ENCODE assay signal across 11 cellular contexts in the genomic region with DNA sequence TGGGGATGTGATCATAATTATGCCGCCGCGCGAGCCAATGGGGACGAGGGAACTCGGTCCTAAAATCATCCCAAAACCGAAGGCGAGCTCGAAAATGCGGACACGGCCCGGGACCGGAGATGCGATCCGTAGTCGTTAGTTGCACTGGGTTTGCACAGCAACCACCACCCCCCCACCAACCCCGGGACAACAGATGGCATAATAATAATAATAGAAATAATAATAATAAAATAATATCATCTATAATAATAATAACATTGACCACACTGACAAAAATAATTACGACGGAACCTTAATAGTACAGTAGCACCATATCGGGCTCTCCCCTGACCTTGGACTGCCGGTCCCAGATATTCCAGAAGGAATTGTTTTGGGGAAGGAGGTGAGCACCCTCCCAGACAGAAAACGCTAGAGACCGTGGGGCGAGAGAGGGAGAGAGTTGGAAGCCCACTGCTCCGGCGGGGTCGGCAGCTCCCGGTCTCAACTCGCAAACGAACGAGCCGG. TPM values are rescaled to one million over a fixed set of nuclear protein-coding genes. Genes with fewer than 3 reads are reported as not detected.
DNase-seq lines count a peak whose midpoint lies in the region; ATAC-seq and TF ChIP-seq lines count a peak whose summit lies in the region.
"Had no signal": no experiment of that assay in that cellular context is flagged by ENCODE, and none has a peak within 500 bp of the region (broad histone marks: within the 10 kb centered on the region; RNA-seq: fewer than 3 reads in every experiment).

No MANE protein-coding gene starts in this region.

- no peak overlapping the region for H3K27ac Mint-ChIP-seq in activated CD4-positive, alpha-beta memory T cell treated with anti-CD3 and anti-CD28 coated beads for 36 hours
- H3K27ac Mint-ChIP-seq in activated CD4-positive, alpha-beta memory T cell treated with anti-CD3 and anti-CD28 coated beads, Interleukin-2, amount 10 ng/mL, durations not matched to agents 7 days and 5 days: no peak overlapping the region
- peak overlapping the region in 1 of 2 donors; percentile 89 for H3K27ac Mint-ChIP-seq in stimulated activated naive CD8-positive, alpha-beta T cell treated with anti-CD3 and anti-CD28 coated beads, Interleukin-15, amount 100 ng/mL, for 72 hours
- H3K27ac Mint-ChIP-seq: CD4-positive, CD25-positive, alpha-beta regulatory T cell had no signal

- in situ Hi-C loops in transverse colon (cut with MboI; ENCODE audit: low pct_ligation_motif_present in 1 of 4, low pct_unique_long_range_greater_than_20kb in 1 of 4, low sequenced_read_pairs in 3 of 4): loop anchor here in 1 of 4 donors (25.0 kb wide), 2 partner anchors 696 to 921 kb away; no protein-coding TSS in a partner anchor

- DNase-seq in activated CD4-positive, alpha-beta memory T cell treated with anti-CD3 and anti-CD28 coated beads for 36 hours: no peak
- no peak for DNase-seq in activated CD4-positive, alpha-beta memory T cell treated with anti-CD3 and anti-CD28 coated beads, Interleukin-2, amount 10 ng/mL, durations not matched to agents 7 days and 5 days
- no peak for DNase-seq in adipocyte (ENCODE audit: low read depth)
- DNase-seq in stimulated activated naive CD8-positive, alpha-beta T cell treated with anti-CD3 and anti-CD28 coated beads, Interleukin-15, amount 100 ng/mL, for 72 hours: no peak
- no peak for DNase-seq in WERI-Rb-1
- DNase-seq in transverse colon: no peak
- no peak for DNase-seq in NCI-H526 treated with DMSO at 0.1 percent for 48 hours (lab: John Stamatoyannopoulos, UW)
- DNase-seq: activated CD4-positive, alpha-beta T cell treated with anti-CD3 and anti-CD28 coated beads, Interleukin-2, amount 50 U/mL, for 1 hour; CD4-positive, CD25-positive, alpha-beta regulatory T cell had no signal

- WGBS in transverse colon (ENCODE audit: low coverage in 1 of 2), 2 donors: 19 to 23% methylated on average over 18 to 32 of the region's 32 CpGs

- no peak for TF ChIP-seq EP300 in transverse colon (IDR thresholded peaks at IDR 0.05; ENCODE audit: low read depth)

- H3K27ac ChIP-seq in WERI-Rb-1 (no peak overlapping the region), transverse colon (no peak overlapping the region)
- H3K27ac ChIP-seq: epithelial cell of prostate had no signal

- peaks cover 68% of the 10 kb centered on the region for H3K27me3 Mint-ChIP-seq in activated CD4-positive, alpha-beta memory T cell treated with anti-CD3 and anti-CD28 coated beads for 36 hours
- H3K27me3 Mint-ChIP-seq in activated CD4-positive, alpha-beta memory T cell treated with anti-CD3 and anti-CD28 coated beads, Interleukin-2, amount 10 ng/mL, durations not matched to agents 7 days and 5 days: peaks cover 75% of the 10 kb centered on the region
- peaks cover 100% of the 10 kb centered on the region for H3K27me3 Mint-ChIP-seq in stimulated activated naive CD8-positive, alpha-beta T cell treated with anti-CD3 and anti-CD28 coated beads, Interleukin-15, amount 100 ng/mL, for 72 hours

- no peak for TF ChIP-seq POLR2A in transverse colon (IDR thresholded peaks at IDR 0.05)

- H3K36me3 Mint-ChIP-seq in activated CD4-positive, alpha-beta memory T cell treated with anti-CD3 and anti-CD28 coated beads for 36 hours: no peaks in the 10 kb centered on the region
- no peaks in the 10 kb centered on the region for H3K36me3 Mint-ChIP-seq in activated CD4-positive, alpha-beta memory T cell treated with anti-CD3 and anti-CD28 coated beads, Interleukin-2, amount 10 ng/mL, durations not matched to agents 7 days and 5 days (ENCODE audit: low read depth)
- H3K36me3 Mint-ChIP-seq: CD4-positive, CD25-positive, alpha-beta regulatory T cell had no signal

- no peaks in the 10 kb centered on the region for H3K9me3 Mint-ChIP-seq in activated CD4-positive, alpha-beta memory T cell treated with anti-CD3 and anti-CD28 coated beads for 36 hours
- H3K9me3 Mint-ChIP-seq in activated CD4-positive, alpha-beta memory T cell treated with anti-CD3 and anti-CD28 coated beads, Interleukin-2, amount 10 ng/mL, durations not matched to agents 7 days and 5 days: no peaks in the 10 kb centered on the region
- H3K9me3 Mint-ChIP-seq in stimulated activated naive CD8-positive, alpha-beta T cell treated with anti-CD3 and anti-CD28 coated beads, Interleukin-15, amount 100 ng/mL, for 72 hours: no peaks in the 10 kb centered on the region

- H3K9ac ChIP-seq in adipocyte (ENCODE audit: low read length): peak overlapping the region; percentile 96

- CTCF ChIA-PET in activated CD4-positive, alpha-beta memory T cell treated with anti-CD3 and anti-CD28 coated beads for 36 hours (lab: Charles Lee): no interaction called here
- CTCF ChIA-PET in activated CD4-positive, alpha-beta memory T cell treated with anti-CD3 and anti-CD28 coated beads, Interleukin-2, amount 10 ng/mL, durations not matched to agents 7 days and 5 days (lab: Charles Lee): no interaction called here

- H3K4me3 ChIP-seq in adipocyte (ENCODE audit: low read length): peak overlapping the region; percentile 96
- H3K4me3 ChIP-seq in iPS-18c (ENCODE audit: insufficient read depth, low read depth, low read length): peak overlapping the region; percentile 44
- H3K4me3 ChIP-seq in WERI-Rb-1 (ENCODE audit: low read depth, low read length): no peak overlapping the region
- H3K4me3 ChIP-seq in transverse colon: no peak overlapping the region

- POLR2A ChIA-PET in activated CD4-positive, alpha-beta memory T cell treated with anti-CD3 and anti-CD28 coated beads for 36 hours (lab: Charles Lee): no interaction called here
- POLR2A ChIA-PET in activated CD4-positive, alpha-beta memory T cell treated with anti-CD3 and anti-CD28 coated beads, Interleukin-2, amount 10 ng/mL, durations not matched to agents 7 days and 5 days (lab: Charles Lee): no interaction called here

- no peak for ATAC-seq in stimulated activated naive CD8-positive, alpha-beta T cell treated with anti-CD3 and anti-CD28 coated beads, Interleukin-15, amount 100 ng/mL, for 72 hours

- intact Hi-C loops in activated CD4-positive, alpha-beta memory T cell treated with anti-CD3 and anti-CD28 coated beads for 36 hours (cut with micrococcal nuclease): no loop called here
- intact Hi-C loops in transverse colon (cut with DNase I; ENCODE audit: low total_unique reads): no loop called here

- no peaks in the 10 kb centered on the region for H3K9me3 ChIP-seq in adipocyte (ENCODE audit: control insufficient read depth, low read length)
- H3K9me3 ChIP-seq in iPS-18c (ENCODE audit: control insufficient read depth, insufficient read depth, low read length): no peaks in the 10 kb centered on the region
- H3K9me3 ChIP-seq in WERI-Rb-1 (ENCODE audit: severe bottlenecking): no peaks in the 10 kb centered on the region
- H3K9me3 ChIP-seq in transverse colon: no peaks in the 10 kb centered on the region

- TF ChIP-seq CTCF in WERI-Rb-1 (IDR thresholded peaks at IDR 0.05; ENCODE audit: low read depth, low read length) (no peak), transverse colon (IDR thresholded peaks at IDR 0.05) (no peak)

- H3K4me3 Mint-ChIP-seq in activated CD4-positive, alpha-beta memory T cell treated with anti-CD3 and anti-CD28 coated beads for 36 hours: peak overlapping the region; percentile 16
- H3K4me3 Mint-ChIP-seq in activated CD4-positive, alpha-beta memory T cell treated with anti-CD3 and anti-CD28 coated beads, Interleukin-2, amount 10 ng/mL, durations not matched to agents 7 days and 5 days: no peak overlapping the region
- H3K4me3 Mint-ChIP-seq in stimulated activated naive CD8-positive, alpha-beta T cell treated with anti-CD3 and anti-CD28 coated beads, Interleukin-15, amount 100 ng/mL, for 72 hours: peak overlapping the region; percentile 55 to 65

- peaks cover 34% of the 10 kb centered on the region for H3K4me1 Mint-ChIP-seq in activated CD4-positive, alpha-beta memory T cell treated with anti-CD3 and anti-CD28 coated beads for 36 hours (ENCODE audit: low read depth)
- peaks cover 15% of the 10 kb centered on the region for H3K4me1 Mint-ChIP-seq in activated CD4-positive, alpha-beta memory T cell treated with anti-CD3 and anti-CD28 coated beads, Interleukin-2, amount 10 ng/mL, durations not matched to agents 7 days and 5 days
- peaks cover 70% of the 10 kb centered on the region for H3K4me1 Mint-ChIP-seq in stimulated activated naive CD8-positive, alpha-beta T cell treated with anti-CD3 and anti-CD28 coated beads, Interleukin-15, amount 100 ng/mL, for 72 hours

- peaks cover 33% of the 10 kb centered on the region for H3K4me1 ChIP-seq in adipocyte (ENCODE audit: control insufficient read depth, insufficient read depth, low read length)
- peaks cover 21 to 49% (median 41%) of the 10 kb centered on the region in 4 donors for H3K4me1 ChIP-seq in transverse colon

- H3K27me3 ChIP-seq in adipocyte (replicated peaks; ENCODE audit: control insufficient read depth, insufficient read depth, low read length): no peaks in the 10 kb centered on the region
- peaks cover 96% of the 10 kb centered on the region for H3K27me3 ChIP-seq in WERI-Rb-1 (ENCODE audit: insufficient read depth, low read depth, severe bottlenecking)
- H3K27me3 ChIP-seq in transverse colon: peaks cover 100% of the 10 kb centered on the region

- H3K36me3 ChIP-seq in adipocyte (ENCODE audit: control insufficient read depth, insufficient read depth, low read length, severe bottlenecking): no peaks in the 10 kb centered on the region
- no peaks in the 10 kb centered on the region for H3K36me3 ChIP-seq in WERI-Rb-1
- no peaks in the 10 kb centered on the region for H3K36me3 ChIP-seq in transverse colon

RNA-seq across cellular contexts. Expression of a gene that starts 1.1 kb away (rescaled TPM):
- not detected for total RNA-seq in activated CD4-positive, alpha-beta memory T cell treated with anti-CD3 and anti-CD28 coated beads for 36 hours
- total RNA-seq in activated CD4-positive, alpha-beta memory T cell treated with anti-CD3 and anti-CD28 coated beads, Interleukin-2, amount 10 ng/mL, durations not matched to agents 7 days and 5 days: not detected
- total RNA-seq in transverse colon: under 1 TPM in 1 of 4 donors, not detected in 3; 0.95 TPM
- total RNA-seq: CD4-positive, CD25-positive, alpha-beta regulatory T cell had no signal

Comparison
In these comparisons a context has a peak if more than half of its experiments do, and no peak if none do; other contexts are left out.
1. H3K4me3 ChIP-seq: peak in adipocyte (single experiment) and iPS-18c (single experiment); none in WERI-Rb-1 (single experiment) and transverse colon (0 of 4).